In the genomic region with DNA sequence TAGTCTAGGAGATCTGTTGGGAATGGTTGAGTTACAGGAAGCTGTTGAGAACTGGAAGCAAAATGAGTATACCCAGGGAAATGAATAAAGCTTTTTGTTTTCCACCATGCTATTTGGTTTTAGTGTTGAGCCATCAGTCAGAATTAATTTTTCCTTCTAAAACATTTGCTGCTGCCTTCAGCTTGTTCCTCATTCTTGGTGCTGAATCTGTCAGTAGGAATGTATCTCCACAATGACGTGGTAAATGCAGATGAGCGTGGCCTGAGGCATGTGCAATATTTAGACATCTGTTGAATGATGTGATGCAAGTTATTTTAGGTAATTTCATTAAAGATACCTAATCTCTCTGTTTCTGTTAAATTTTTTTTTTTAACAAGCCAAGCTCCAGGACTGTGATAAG, we compare ENCODE assay signal across 1 cellular context.
TF ChIP-seq lines count a peak whose summit lies in the region.

No MANE protein-coding gene starts in this region.

TF ChIP-seq in GM12878, 131 proteins besides CTCF, POLR2A, EP300 and RAD21 (continued from another document):
- TF ChIP-seq FOS (IDR thresholded peaks at IDR 0.05; ENCODE audit: borderline replicate concordance, extremely low read depth, insufficient read length) (no peak), CREM (IDR thresholded peaks at IDR 0.05; ENCODE audit: low read depth) (0 out of 2 replicates have a peak, but pooled peaks have one; percentile 41), SRF (IDR thresholded peaks at IDR 0.05; ENCODE audit: low read depth in 2 of 2, low read length in 2 of 2) (no peak), JUNB (IDR thresholded peaks at IDR 0.05) (0 out of 2 replicates have a peak, but pooled peaks have one; percentile 2)
TF ChIP-seq in GM12878: peak in this region for 3.
